Comparison of ENCODE assay signal across 2 cellular contexts in the genomic region with DNA sequence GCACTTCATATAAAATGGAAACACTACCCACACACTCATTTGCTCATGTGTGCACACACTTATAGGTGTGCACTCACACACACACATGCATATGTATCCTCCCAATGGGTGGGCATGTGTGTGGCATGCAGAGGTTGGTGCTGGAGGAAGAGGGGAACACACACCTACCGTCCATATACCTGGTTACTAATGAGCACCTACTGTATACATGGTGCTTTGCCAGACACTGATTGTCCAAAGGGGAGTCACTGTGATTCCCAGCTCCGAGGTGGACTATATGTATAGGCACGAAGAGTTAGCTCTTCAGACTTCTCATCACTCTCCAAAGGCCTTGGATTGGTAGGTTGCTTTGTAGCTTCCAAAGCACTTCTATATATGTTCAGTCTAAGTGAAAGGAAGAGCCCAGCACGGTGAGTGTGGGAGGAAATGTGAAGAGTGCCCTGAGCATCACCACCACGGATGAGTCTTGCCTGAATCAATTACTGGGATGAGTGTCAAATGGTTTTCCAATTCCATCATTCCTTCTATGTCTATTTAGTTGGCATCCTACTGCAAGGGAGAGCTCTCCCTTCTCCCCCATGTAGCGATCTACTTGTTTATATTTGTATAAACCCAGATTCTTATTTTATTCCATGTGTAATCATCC.
TF ChIP-seq lines count a peak whose summit lies in the region.

No MANE protein-coding gene starts in this region.

TF ChIP-seq in IMR-90, 13 proteins besides CTCF, POLR2A, EP300 and RAD21:
- TF ChIP-seq CEBPB (IDR thresholded peaks at IDR 0.05; ENCODE audit: low read depth, low read length) (no peak), MXI1 (IDR thresholded peaks at IDR 0.05; ENCODE audit: borderline replicate concordance, low read depth, low read length) (no peak), CHD1 (IDR thresholded peaks at IDR 0.05; ENCODE audit: low read depth, low read length) (no peak), MAFK (IDR thresholded peaks at IDR 0.05; ENCODE audit: low read depth, low read length) (no peak), RFX5 (IDR thresholded peaks at IDR 0.05; ENCODE audit: low read depth, low read length) (no peak), MAZ (IDR thresholded peaks at IDR 0.05; ENCODE audit: borderline replicate concordance, low read depth, low read length) (no peak), FOS (IDR thresholded peaks at IDR 0.05; ENCODE audit: low read depth, low read length) (no peak), NFE2L2 (IDR thresholded peaks at IDR 0.05; ENCODE audit: low read depth, low read length) (no peak), RCOR1 (IDR thresholded peaks at IDR 0.05; ENCODE audit: insufficient replicate concordance, low read length) (no peak), SMC3 (IDR thresholded peaks at IDR 0.05; ENCODE audit: low read depth, low read length) (no peak), BHLHE40 (IDR thresholded peaks at IDR 0.05; ENCODE audit: low read depth, low read length) (no peak)
- TF ChIP-seq, protein P1, sequence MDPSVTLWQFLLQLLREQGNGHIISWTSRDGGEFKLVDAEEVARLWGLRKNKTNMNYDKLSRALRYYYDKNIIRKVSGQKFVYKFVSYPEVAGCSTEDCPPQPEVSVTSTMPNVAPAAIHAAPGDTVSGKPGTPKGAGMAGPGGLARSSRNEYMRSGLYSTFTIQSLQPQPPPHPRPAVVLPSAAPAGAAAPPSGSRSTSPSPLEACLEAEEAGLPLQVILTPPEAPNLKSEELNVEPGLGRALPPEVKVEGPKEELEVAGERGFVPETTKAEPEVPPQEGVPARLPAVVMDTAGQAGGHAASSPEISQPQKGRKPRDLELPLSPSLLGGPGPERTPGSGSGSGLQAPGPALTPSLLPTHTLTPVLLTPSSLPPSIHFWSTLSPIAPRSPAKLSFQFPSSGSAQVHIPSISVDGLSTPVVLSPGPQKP (IDR thresholded peaks at IDR 0.05; ENCODE audit: borderline replicate concordance, low read depth, low read length), result no peak
- TF ChIP-seq, protein P2, sequence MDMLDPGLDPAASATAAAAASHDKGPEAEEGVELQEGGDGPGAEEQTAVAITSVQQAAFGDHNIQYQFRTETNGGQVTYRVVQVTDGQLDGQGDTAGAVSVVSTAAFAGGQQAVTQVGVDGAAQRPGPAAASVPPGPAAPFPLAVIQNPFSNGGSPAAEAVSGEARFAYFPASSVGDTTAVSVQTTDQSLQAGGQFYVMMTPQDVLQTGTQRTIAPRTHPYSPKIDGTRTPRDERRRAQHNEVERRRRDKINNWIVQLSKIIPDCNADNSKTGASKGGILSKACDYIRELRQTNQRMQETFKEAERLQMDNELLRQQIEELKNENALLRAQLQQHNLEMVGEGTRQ (IDR thresholded peaks at IDR 0.05; ENCODE audit: low read depth, low read length), result no peak

TF ChIP-seq in HepG2, 621 proteins besides CTCF, POLR2A, EP300 and RAD21:
- TF ChIP-seq, protein P3, sequence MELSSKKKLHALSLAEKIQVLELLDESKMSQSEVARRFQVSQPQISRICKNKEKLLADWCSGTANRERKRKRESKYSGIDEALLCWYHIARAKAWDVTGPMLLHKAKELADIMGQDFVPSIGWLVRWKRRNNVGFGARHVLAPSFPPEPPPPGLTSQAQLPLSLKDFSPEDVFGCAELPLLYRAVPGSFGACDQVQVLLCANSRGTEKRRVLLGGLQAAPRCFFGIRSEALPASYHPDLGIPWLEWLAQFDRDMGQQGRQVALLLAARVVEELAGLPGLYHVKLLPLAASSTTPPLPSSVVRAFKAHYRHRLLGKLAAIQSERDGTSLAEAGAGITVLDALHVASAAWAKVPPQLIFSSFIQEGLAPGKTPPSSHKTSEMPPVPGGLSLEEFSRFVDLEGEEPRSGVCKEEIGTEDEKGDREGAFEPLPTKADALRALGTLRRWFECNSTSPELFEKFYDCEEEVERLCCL (CRISPR knock-in tag; IDR thresholded peaks at IDR 0.05; ENCODE audit: borderline replicate concordance), result no peak
- peak; percentile 69; the same call in 1 of the 2 replicates for TF ChIP-seq ZKSCAN8 (CRISPR knock-in tag; IDR thresholded peaks at IDR 0.05; ENCODE audit: borderline replicate concordance)
TF ChIP-seq in HepG2: peak in this region for 1.
